Comparison of ENCODE assay signal across 1 cellular context in the genomic region with DNA sequence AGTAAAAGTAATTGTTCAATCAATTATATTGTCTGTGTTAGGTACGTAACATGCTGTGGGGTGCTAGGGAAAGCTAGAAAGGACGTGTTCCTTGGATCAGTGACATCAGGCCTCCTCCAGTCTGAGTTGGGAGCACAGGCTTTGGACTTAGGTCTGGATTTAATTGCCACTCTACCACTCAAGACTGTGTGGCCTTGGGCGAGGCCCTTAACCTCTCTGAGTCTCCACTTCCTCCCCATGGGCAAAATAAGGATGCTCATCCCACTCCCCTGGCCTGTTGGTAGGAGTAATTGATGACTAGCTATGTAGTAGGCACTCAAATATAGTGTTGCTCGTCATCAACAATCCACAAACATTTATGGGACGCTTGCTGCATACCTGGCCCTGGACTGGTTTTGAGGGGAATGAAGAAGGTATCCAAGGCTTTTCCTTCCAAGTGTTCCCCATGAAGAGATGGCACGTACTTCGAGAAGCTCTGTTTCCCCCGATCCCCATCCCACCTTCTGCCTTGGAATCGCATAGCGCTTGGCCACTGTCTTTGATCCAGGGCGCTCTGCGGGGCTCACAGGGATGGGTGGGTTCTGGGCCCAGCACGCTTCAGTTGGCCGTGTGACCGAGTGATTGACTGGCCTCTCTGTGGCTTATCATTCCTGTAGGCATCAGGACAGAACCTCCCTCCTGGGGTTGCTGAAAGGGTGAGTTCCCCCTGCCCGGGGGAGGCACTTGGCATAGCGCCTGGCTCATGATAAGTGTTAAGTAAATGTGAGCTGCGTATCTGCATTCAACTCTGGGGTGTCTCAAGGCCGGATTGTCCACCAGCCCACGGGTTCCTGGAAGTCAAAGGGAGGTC.
TF ChIP-seq lines count a peak whose summit lies in the region.

No MANE protein-coding gene starts in this region.

TF ChIP-seq in SK-N-SH treated with all-trans-retinoic acid at 6 μM for 48 hours, 23 proteins besides CTCF, POLR2A, EP300 and RAD21 (continued from another document):
- TF ChIP-seq, protein P1, sequence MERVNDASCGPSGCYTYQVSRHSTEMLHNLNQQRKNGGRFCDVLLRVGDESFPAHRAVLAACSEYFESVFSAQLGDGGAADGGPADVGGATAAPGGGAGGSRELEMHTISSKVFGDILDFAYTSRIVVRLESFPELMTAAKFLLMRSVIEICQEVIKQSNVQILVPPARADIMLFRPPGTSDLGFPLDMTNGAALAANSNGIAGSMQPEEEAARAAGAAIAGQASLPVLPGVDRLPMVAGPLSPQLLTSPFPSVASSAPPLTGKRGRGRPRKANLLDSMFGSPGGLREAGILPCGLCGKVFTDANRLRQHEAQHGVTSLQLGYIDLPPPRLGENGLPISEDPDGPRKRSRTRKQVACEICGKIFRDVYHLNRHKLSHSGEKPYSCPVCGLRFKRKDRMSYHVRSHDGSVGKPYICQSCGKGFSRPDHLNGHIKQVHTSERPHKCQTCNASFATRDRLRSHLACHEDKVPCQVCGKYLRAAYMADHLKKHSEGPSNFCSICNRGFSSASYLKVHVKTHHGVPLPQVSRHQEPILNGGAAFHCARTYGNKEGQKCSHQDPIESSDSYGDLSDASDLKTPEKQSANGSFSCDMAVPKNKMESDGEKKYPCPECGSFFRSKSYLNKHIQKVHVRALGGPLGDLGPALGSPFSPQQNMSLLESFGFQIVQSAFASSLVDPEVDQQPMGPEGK (CRISPR knock-in tag; IDR thresholded peaks at IDR 0.05; ENCODE audit: borderline replicate concordance) = no peak
- no peak for TF ChIP-seq BACH2 (CRISPR knock-in tag; IDR thresholded peaks at IDR 0.05; ENCODE audit: borderline replicate concordance)
